ENCODE assay signal across 14 cellular contexts in the genomic region with DNA sequence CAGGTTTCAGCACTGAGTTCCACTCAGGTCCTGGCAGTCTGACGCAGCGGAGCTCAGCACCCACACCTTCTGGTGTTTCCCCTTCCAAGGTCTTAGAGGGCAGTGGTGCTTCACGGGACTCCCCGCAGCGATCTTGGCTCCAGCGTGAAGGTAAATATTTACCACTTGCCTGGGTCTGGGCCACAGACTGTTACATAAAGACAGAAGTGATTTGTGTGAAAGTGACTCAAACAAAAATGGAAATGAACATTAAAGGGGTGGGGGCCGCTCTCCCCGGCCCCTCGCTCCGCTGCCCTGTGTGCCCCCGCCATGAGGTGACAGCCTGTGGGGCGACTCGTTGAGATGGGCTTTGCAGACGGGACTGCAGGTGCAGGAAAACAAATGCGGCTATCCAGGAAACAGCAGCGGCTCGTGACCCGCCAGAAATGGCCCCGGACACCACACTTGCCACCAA.
DNase-seq lines count a peak whose midpoint lies in the region; ATAC-seq and TF ChIP-seq lines count a peak whose summit lies in the region.
"Had no signal": no experiment of that assay in that cellular context is flagged by ENCODE, and none has a peak within 500 bp of the region (broad histone marks: within the 10 kb centered on the region; RNA-seq: fewer than 3 reads in every experiment).

No MANE protein-coding gene starts in this region.

- peaks cover 16% of the 10 kb centered on the region for H3K4me1 ChIP-seq in OCI-LY3 (ENCODE audit: low read length)

- H3K79me2 ChIP-seq in OCI-LY3 (ENCODE audit: low read length), result no peaks in the 10 kb centered on the region

- no peak overlapping the region for H3K4me3 Mint-ChIP-seq in memory B cell

- H3K27me3 Mint-ChIP-seq in memory B cell, result no peaks in the 10 kb centered on the region

- peak overlapping the region; percentile 54 for H3K4me2 ChIP-seq in OCI-LY3 (ENCODE audit: low read length)

- H3K27ac Mint-ChIP-seq in memory B cell, result no peak overlapping the region

- no peak overlapping the region for H3K9ac ChIP-seq in OCI-LY3 (ENCODE audit: low read length)

- no peaks in the 10 kb centered on the region for H3K4me1 Mint-ChIP-seq in memory B cell

- TF ChIP-seq CTCF in LNCaP clone FGC (IDR thresholded peaks at IDR 0.05; ENCODE audit: control insufficient read depth, extremely low read depth, insufficient read depth), result no peak
- no peak for TF ChIP-seq CTCF in OCI-LY3 (IDR thresholded peaks at IDR 0.05; ENCODE audit: low read depth, low read length)

- H3K36me3 ChIP-seq in OCI-LY3 (replicated peaks; ENCODE audit: low read depth, low read length), result no peaks in the 10 kb centered on the region

- no peaks in the 10 kb centered on the region for H3K27me3 ChIP-seq in OCI-LY3 (ENCODE audit: low read depth, low read length)

- H3K4me3 ChIP-seq in LNCaP clone FGC (ENCODE audit: low read depth, low read length) (peak overlapping the region; percentile 21; the same call in 1 of the 2 replicates), OCI-LY3 (ENCODE audit: low read length) (peak overlapping the region; percentile 29)
- H3K4me3 ChIP-seq: skin epidermis had no signal

- H4K20me1 ChIP-seq in OCI-LY3 (ENCODE audit: insufficient read depth, low read length), result 0 out of 2 replicates have a peak, but pooled peaks cover 9% of the 10 kb centered on the region

- H2AFZ ChIP-seq in OCI-LY3 (ENCODE audit: low read depth, low read length), result no peak overlapping the region

- no peaks in the 10 kb centered on the region for H3K9me3 ChIP-seq in OCI-LY3 (ENCODE audit: insufficient read depth, low read length)

- DNase-seq in DMS153 (lab: John Stamatoyannopoulos, UW), result peak; percentile 67
- peak; percentile 79 for DNase-seq in LNCaP clone FGC (ENCODE audit: low read depth)
- DNase-seq in memory B cell (ENCODE audit: low spot score in 2 of 2), result no peak
- no peak for DNase-seq in NK-92 (lab: John Stamatoyannopoulos, UW; ENCODE audit: unreplicated experiment)
- DNase-seq: activated gamma-delta T cell, C1 segment of cervical spinal cord, EL, Kasumi-1 had no signal

- H3K9me3 Mint-ChIP-seq in memory B cell, result no peaks in the 10 kb centered on the region

- H3K27ac ChIP-seq in OCI-LY3 (ENCODE audit: low read length), result no peak overlapping the region
- H3K27ac ChIP-seq: epithelial cell of prostate, skin epidermis had no signal

- H3K36me3 Mint-ChIP-seq in memory B cell, result peaks cover 19% of the 10 kb centered on the region

- ATAC-seq in memory B cell (ENCODE audit: low read depth), result peak; percentile 22
- ATAC-seq in GM19351 (IDR thresholded peaks at IDR 0.05; ENCODE audit: unreplicated experiment), result no peak
- no peak for ATAC-seq in GM21786 (IDR thresholded peaks at IDR 0.05; ENCODE audit: unreplicated experiment)
- ATAC-seq in HG03432 (IDR thresholded peaks at IDR 0.05; ENCODE audit: unreplicated experiment), result no peak

Comparison
In these comparisons a context has a peak if more than half of its experiments do, and no peak if none do; other contexts are left out.
1. DNase-seq: peak in DMS153 (single experiment) and LNCaP clone FGC (single experiment); none in memory B cell (0 of 2) and NK-92 (single experiment).